ENCODE assay signal across 24 cellular contexts in genomic region chr7:114229251-114229650, GRCh38.
DNase-seq lines count a peak whose midpoint lies in the region; ATAC-seq, FAIRE-seq and TF ChIP-seq lines count a peak whose summit lies in the region.
"Had no signal": no experiment of that assay in that cellular context is flagged by ENCODE, and none has a peak within 500 bp of the region (broad histone marks: within the 10 kb centered on the region; RNA-seq: fewer than 3 reads in every experiment).

No MANE protein-coding gene starts in this region.

- no peak overlapping the region for H3K4ac ChIP-seq in mesendoderm (ENCODE audit: low read depth, low read length)

- no peak overlapping the region for H3K4me3 ChIP-seq in astrocyte (ENCODE audit: insufficient read depth, low read depth, low read length)
- H3K4me3 ChIP-seq in fibroblast of lung (replicated peaks in 1 of 4; ENCODE audit: control extremely low read depth in 1 of 4, insufficient read depth in 1 of 4, low read depth in 3 of 4, low read length in 4 of 4) = no peak overlapping the region
- H3K4me3 ChIP-seq in mesendoderm (ENCODE audit: low read length) = no peak overlapping the region
- H3K4me3 ChIP-seq: GM12878, GM23338, MG63, PC-9, SJSA1 had no signal

- no peak overlapping the region for H3K56ac ChIP-seq in mesendoderm (ENCODE audit: low read length)

- peaks cover 2% of the 10 kb centered on the region for H3K9me3 Mint-ChIP-seq in astrocyte (ENCODE audit: unreplicated experiment)
- H3K9me3 Mint-ChIP-seq: GM23338, H9 had no signal

- no peaks in the 10 kb centered on the region for H3K27me3 ChIP-seq in astrocyte (ENCODE audit: insufficient read depth, low read length)
- H3K27me3 ChIP-seq in fibroblast of lung (ENCODE audit: control insufficient read depth, insufficient read depth, low read length) = no peaks in the 10 kb centered on the region
- no peaks in the 10 kb centered on the region for H3K27me3 ChIP-seq in mesendoderm (ENCODE audit: insufficient read depth, low read length, poor library complexity)
- H3K27me3 ChIP-seq: MG63, SJSA1 had no signal

- H3K4me1 Mint-ChIP-seq in astrocyte (ENCODE audit: low read depth, unreplicated experiment) = peaks cover 21% of the 10 kb centered on the region
- H3K4me1 Mint-ChIP-seq: CD4-positive, CD25-positive, alpha-beta regulatory T cell; GM23338; H9 had no signal

- H3K27ac Mint-ChIP-seq in astrocyte (ENCODE audit: unreplicated experiment) = peak overlapping the region; percentile 95
- H3K27ac Mint-ChIP-seq: CD4-positive, CD25-positive, alpha-beta regulatory T cell; GM23338; H9 had no signal

- TF ChIP-seq CTCF in astrocyte (IDR thresholded peaks at IDR 0.05; ENCODE audit: insufficient read depth, low read depth, low read length) (no peak), fibroblast of lung (conservative IDR thresholded peaks at IDR 0.05 in 1 of 2, IDR thresholded peaks at IDR 0.05 in 1 of 2; ENCODE audit: low read depth in 1 of 2, low read length in 2 of 2) (no peak)

- intact Hi-C loops in left ventricle myocardium superior (cut with micrococcal nuclease) = no loop called here

- H3K23ac ChIP-seq in mesendoderm (ENCODE audit: low read length) = no peak overlapping the region

- H3K9ac ChIP-seq in astrocyte (ENCODE audit: low read length) (no peak overlapping the region), fibroblast of lung (ENCODE audit: insufficient read depth, low read length) (no peak overlapping the region), mesendoderm (ENCODE audit: low read length) (no peak overlapping the region)

- H3K36me3 Mint-ChIP-seq in astrocyte (ENCODE audit: low read depth, unreplicated experiment) = no peaks in the 10 kb centered on the region
- H3K36me3 Mint-ChIP-seq: CD4-positive, CD25-positive, alpha-beta regulatory T cell had no signal

- WGBS in mesendoderm (ENCODE audit: extremely low coverage, insufficient coverage, low lambda C conversion rate) = no CpG with 5 or more reads among the region's 1 CpG

- H3K36me3 ChIP-seq in astrocyte (ENCODE audit: insufficient read depth, low read length) (no peaks in the 10 kb centered on the region), fibroblast of lung (ENCODE audit: control insufficient read depth, insufficient read depth, low read length) (no peaks in the 10 kb centered on the region), mesendoderm (ENCODE audit: control insufficient read depth, insufficient read depth, low read length) (no peaks in the 10 kb centered on the region)
- H3K36me3 ChIP-seq: MG63, SJSA1 had no signal

- no peak overlapping the region for H2BK15ac ChIP-seq in mesendoderm (replicated peaks; ENCODE audit: low read depth)

- peak; percentile 8 for DNase-seq in astrocyte (ENCODE audit: low read depth)
- DNase-seq in fibroblast of lung (ENCODE audit: low read depth in 2 of 2) = peak; percentile 8 to 40
- peak; percentile 43 for DNase-seq in mesendoderm
- DNase-seq in activated T-cell treated with anti-CD3 and anti-CD28 coated beads, Interleukin-2, amount 50 U/mL, for 48 hours = no peak
- DNase-seq in left ventricle myocardium superior = no peak
- no peak for DNase-seq in NCI-H446 treated with DMSO at 0.1 percent for 48 hours (lab: John Stamatoyannopoulos, UW)
- DNase-seq: ACHN; CD4-positive, CD25-positive, alpha-beta regulatory T cell; H9; KG1; MG63; NCI-H1105 treated with DMSO at 0.1 percent for 48 hours; NCI-H2029; NCI-H526 treated with DMSO at 0.1 percent for 48 hours; PC-9; Right ventricle myocardium superior; RPMI8226 had no signal

- no peak overlapping the region for H4K5ac ChIP-seq in mesendoderm (ENCODE audit: low read length)

- no peak for ATAC-seq in left ventricle myocardium superior
- ATAC-seq in GM19035 (IDR thresholded peaks at IDR 0.05; ENCODE audit: unreplicated experiment) = no peak
- ATAC-seq: GM12878, GM23338 had no signal

- no peaks in the 10 kb centered on the region for H3K79me2 ChIP-seq in astrocyte (ENCODE audit: insufficient read depth, low read length)
- H3K79me2 ChIP-seq in fibroblast of lung (ENCODE audit: control insufficient read depth, insufficient read depth, low read length) = no peaks in the 10 kb centered on the region
- no peaks in the 10 kb centered on the region for H3K79me2 ChIP-seq in mesendoderm (ENCODE audit: control insufficient read depth, insufficient read depth, low read length)

- no peaks in the 10 kb centered on the region for H3K9me3 ChIP-seq in astrocyte (ENCODE audit: insufficient read depth, low read depth, low read length)
- H3K9me3 ChIP-seq in fibroblast of lung (ENCODE audit: control insufficient read depth, insufficient read depth, low read depth, low read length) = no peaks in the 10 kb centered on the region
- H3K9me3 ChIP-seq: MG63, SJSA1 had no signal

- H4K20me1 ChIP-seq in astrocyte (ENCODE audit: insufficient read depth, low read length) (no peaks in the 10 kb centered on the region), fibroblast of lung (ENCODE audit: control insufficient read depth, extremely low read depth, insufficient read depth, low read length) (no peaks in the 10 kb centered on the region)

- H2BK120ac ChIP-seq in mesendoderm (ENCODE audit: low read depth, low read length) = no peak overlapping the region

- H4K8ac ChIP-seq in mesendoderm (ENCODE audit: low read depth, low read length) = no peak overlapping the region

- H3K4me2 ChIP-seq in astrocyte (ENCODE audit: low read length) (no peak overlapping the region), fibroblast of lung (ENCODE audit: extremely low read depth, insufficient read depth, low read length) (no peak overlapping the region), mesendoderm (ENCODE audit: low read length) (no peak overlapping the region)
- H3K4me2 ChIP-seq: GM23338, PC-9 had no signal

- no peaks in the 10 kb centered on the region for H3K79me1 ChIP-seq in mesendoderm (ENCODE audit: low read length)

- H3K27ac ChIP-seq in astrocyte (ENCODE audit: low read depth, low read length) = no peak overlapping the region
- no peak overlapping the region for H3K27ac ChIP-seq in fibroblast of lung (ENCODE audit: insufficient read depth, low read length)
- no peak overlapping the region for H3K27ac ChIP-seq in mesendoderm (ENCODE audit: low read depth, low read length)
- H3K27ac ChIP-seq: 22Rv1, PC-9, SJSA1 had no signal

- no peak overlapping the region for H2BK5ac ChIP-seq in mesendoderm (ENCODE audit: low read length)

- H3K27me3 Mint-ChIP-seq in astrocyte (ENCODE audit: low read depth, unreplicated experiment) = no peaks in the 10 kb centered on the region
- H3K27me3 Mint-ChIP-seq: CD4-positive, CD25-positive, alpha-beta regulatory T cell had no signal

- peak; percentile 75 for FAIRE-seq in A204.1 (lab: Jason Lieb, UNC)
- no peak for FAIRE-seq in astrocyte (lab: Jason Lieb, UNC)
- FAIRE-seq: G401.6, GM12878 had no signal

- H2AK5ac ChIP-seq in mesendoderm (ENCODE audit: low read length) = no peak overlapping the region

- H2AFZ ChIP-seq in astrocyte (ENCODE audit: low read depth, low read length) (no peak overlapping the region), fibroblast of lung (ENCODE audit: low read length) (no peak overlapping the region)
- H2AFZ ChIP-seq: GM23338, PC-9 had no signal

- no peak overlapping the region for H3K18ac ChIP-seq in mesendoderm (ENCODE audit: low read length)

- no peak overlapping the region for H3K4me3 Mint-ChIP-seq in astrocyte (ENCODE audit: unreplicated experiment)
- H3K4me3 Mint-ChIP-seq: CD4-positive, CD25-positive, alpha-beta regulatory T cell; GM23338; H9 had no signal

- H3K4me1 ChIP-seq in astrocyte (ENCODE audit: insufficient read depth, low read length) (no peaks in the 10 kb centered on the region), fibroblast of lung (ENCODE audit: control insufficient read depth, extremely low read depth, insufficient read depth, low read length) (no peaks in the 10 kb centered on the region), mesendoderm (ENCODE audit: control insufficient read depth, low read depth, low read length) (no peaks in the 10 kb centered on the region)
- H3K4me1 ChIP-seq: SJSA1 had no signal

Comparison
In these comparisons a context has a peak if more than half of its experiments do, and no peak if none do; other contexts are left out.
1. DNase-seq: peak in astrocyte (single experiment), fibroblast of lung (2 of 2) and mesendoderm (single experiment); none in activated T-cell treated with anti-CD3 and anti-CD28 coated beads, Interleukin-2, amount 50 U/mL, for 48 hours (0 of 2), left ventricle myocardium superior (single experiment) and NCI-H446 treated with DMSO at 0.1 percent for 48 hours (single experiment).